In genomic region chr16:8892101-8892575, GRCh38 we compare ENCODE assay signal across 10 cellular contexts. TPM values are rescaled to one million over a fixed set of nuclear protein-coding genes. Genes with fewer than 3 reads are reported as not detected.
DNase-seq lines count a peak whose midpoint lies in the region; ATAC-seq, FAIRE-seq and TF ChIP-seq lines count a peak whose summit lies in the region.
"Had no signal": no experiment of that assay in that cellular context is flagged by ENCODE, and none has a peak within 500 bp of the region (broad histone marks: within the 10 kb centered on the region; RNA-seq: fewer than 3 reads in every experiment).

No MANE protein-coding gene starts in this region.

- FAIRE-seq in kidney (lab: Jason Lieb, UNC) = no peak

- H3K4me3 ChIP-seq in kidney (ENCODE audit: low read length in 2 of 2) (no peak overlapping the region), suprapubic skin (no peak overlapping the region)
- H3K4me3 ChIP-seq: SJSA1 had no signal

- no peaks in the 10 kb centered on the region for H3K27me3 ChIP-seq in suprapubic skin
- H3K27me3 ChIP-seq: dorsolateral prefrontal cortex, SJSA1 had no signal

- intact Hi-C loops in kidney (cut with DNase I) = loop anchor here (10.0 kb wide), 1 partner anchor 63 kb away; no protein-coding TSS in a partner anchor

- ATAC-seq in GM21360 (IDR thresholded peaks at IDR 0.05; ENCODE audit: unreplicated experiment) = peak; percentile 28
- peak; percentile 27 for ATAC-seq in HG03354 (IDR thresholded peaks at IDR 0.05; ENCODE audit: poor library complexity, severe bottlenecking, unreplicated experiment)

- DNase-seq in GM13976 (ENCODE audit: low spot score) = peak; percentile 58
- peak; percentile 73 for DNase-seq in kidney
- no peak for DNase-seq in NCI-H128 (lab: John Stamatoyannopoulos, UW; ENCODE audit: unreplicated experiment)
- DNase-seq in OCI-M2 (lab: John Stamatoyannopoulos, UW; ENCODE audit: unreplicated experiment) = no peak
- no peak for DNase-seq in suprapubic skin (ENCODE audit: low spot score in 2 of 2)
- no peak for DNase-seq in NCI-H2196 treated with DMSO at 0.1 percent for 48 hours (lab: John Stamatoyannopoulos, UW; ENCODE audit: unreplicated experiment)

- no peak overlapping the region for H3K9ac ChIP-seq in kidney (ENCODE audit: low read length in 2 of 2)

- H3K9me3 ChIP-seq in kidney (ENCODE audit: control insufficient read depth in 1 of 2, low read length in 2 of 2) (no peaks in the 10 kb centered on the region), suprapubic skin (no peaks in the 10 kb centered on the region)
- H3K9me3 ChIP-seq: SJSA1 had no signal

- TF ChIP-seq CTCF in GM13976 (IDR thresholded peaks at IDR 0.05; ENCODE audit: borderline replicate concordance, control extremely low read depth, extremely low read depth, insufficient read depth, missing control alignments) (no peak), kidney (IDR thresholded peaks at IDR 0.05; ENCODE audit: borderline replicate concordance, extremely low read depth, insufficient read depth) (no peak), suprapubic skin (IDR thresholded peaks at IDR 0.05) (no peak)

- no peak for TF ChIP-seq EP300 in suprapubic skin (IDR thresholded peaks at IDR 0.05)

- in situ Hi-C loops in GM13976 (cut with MboI; ENCODE audit: low sequenced_read_pairs, unreplicated experiment) = no loop called here

- H3K36me3 ChIP-seq in kidney (ENCODE audit: control insufficient read depth in 1 of 2, insufficient read depth in 2 of 2, low read length in 2 of 2) = peaks cover 38 to 61% of the 10 kb centered on the region in 2 donors
- peaks cover 79% of the 10 kb centered on the region for H3K36me3 ChIP-seq in suprapubic skin

- no peak for TF ChIP-seq POLR2A in suprapubic skin (IDR thresholded peaks at IDR 0.05)

- H3K4me1 ChIP-seq in kidney (ENCODE audit: control insufficient read depth in 1 of 2, insufficient read depth in 1 of 2, low read depth in 1 of 2, low read length in 2 of 2) (no peaks in the 10 kb centered on the region), suprapubic skin (no peaks in the 10 kb centered on the region)

- H3K27ac ChIP-seq in kidney (ENCODE audit: low read depth in 2 of 2, low read length in 2 of 2) = no peak overlapping the region
- no peak overlapping the region for H3K27ac ChIP-seq in suprapubic skin
- H3K27ac ChIP-seq: SJSA1 had no signal

- 78% methylated on average over 16 of the region's 16 CpGs for WGBS in suprapubic skin

RNA-seq across cellular contexts. Expression of gene LITAFD, which starts 10.0 kb away (rescaled TPM):
- total RNA-seq in kidney (not detected), suprapubic skin (not detected)
- not detected for polyA plus RNA-seq in kidney (ENCODE audit: insufficient read depth, low read depth, low replicate concordance)
- total RNA-seq: SJSA1 had no signal

RNA-seq across cellular contexts. Expression of gene CARHSP1, which starts 23.3 kb away (rescaled TPM):
- total RNA-seq in kidney = 134 TPM
- 130 TPM for polyA plus RNA-seq in kidney (ENCODE audit: insufficient read depth, low read depth, low replicate concordance)
- total RNA-seq in suprapubic skin = 10 to 100 TPM; 32.7 to 60.8 (median 41.5) TPM

Comparison
In these comparisons a context has a peak if more than half of its experiments do, and no peak if none do; other contexts are left out.
1. DNase-seq: peak in GM13976 (single experiment) and kidney (single experiment); none in NCI-H128 (single experiment), OCI-M2 (single experiment), suprapubic skin (0 of 2) and NCI-H2196 treated with DMSO at 0.1 percent for 48 hours (single experiment).